In genomic region chr17:7929158-7930029, GRCh38 we compare ENCODE assay signal across 8 cellular contexts. TPM values are rescaled to one million over a fixed set of nuclear protein-coding genes. Genes with fewer than 3 reads are reported as not detected.
A peak's percentile ranks its signal among the peaks of the same experiment; 100 is the strongest.
DNase-seq lines count a peak whose midpoint lies in the region; ATAC-seq and TF ChIP-seq lines count a peak whose summit lies in the region.

Gene KCNAB3 (minus strand): TSS chr17:7929856. CDS start chr17:7929435, 421 bp downstream.

- DNase-seq in GM20000 (ENCODE audit: low spot score) (peak; percentile 89), T-cell (peak in 32 of 34 experiments; percentile 22 to 70 (median 48)), medulla oblongata (ENCODE audit: extremely low spot score) (peak; percentile 37), HT-29 (ENCODE audit: low spot score) (no peak), NCI-H1417 (lab: John Stamatoyannopoulos, UW) (no peak)
- peak in 1 of 2 donors; percentile 26 for DNase-seq in central memory CD8-positive, alpha-beta T cell (ENCODE audit: low spot score in 2 of 2)

- no peak for TF ChIP-seq CTCF in GM20000 (IDR thresholded peaks at IDR 0.05; ENCODE audit: extremely low read depth, missing control alignments)

- POLR2A ChIA-PET in T-cell (lab: Charles Lee): interaction anchor here in 1 of 2 donors (0.6 kb wide), 1 partner anchor 11 kb away, joined by 3 read pairs; no protein-coding TSS in a partner anchor

- H3K27ac Mint-ChIP-seq in T-cell: peak within 1 kb of the TSS; percentile 93 to 94
- no peak within 1 kb of the TSS for H3K27ac Mint-ChIP-seq in central memory CD8-positive, alpha-beta T cell (ENCODE audit: low read depth)
- H3K27ac Mint-ChIP-seq in stimulated activated naive CD8-positive, alpha-beta T cell treated with anti-CD3 and anti-CD28 coated beads, Interleukin-15, Interleukin-2, amounts not matched to agents 100 ng/mL and 50 ng/mL, for 24 hours: peak within 1 kb of the TSS; percentile 96

- H3K9me3 Mint-ChIP-seq in T-cell: no peaks in the 10 kb centered on the region
- no peaks in the 10 kb centered on the region for H3K9me3 Mint-ChIP-seq in central memory CD8-positive, alpha-beta T cell
- no peaks in the 10 kb centered on the region for H3K9me3 Mint-ChIP-seq in stimulated activated naive CD8-positive, alpha-beta T cell treated with anti-CD3 and anti-CD28 coated beads, Interleukin-15, Interleukin-2, amounts not matched to agents 100 ng/mL and 50 ng/mL, for 24 hours

- peaks cover 4% of the 10 kb centered on the region for H3K36me3 Mint-ChIP-seq in T-cell
- peaks cover 16% of the 10 kb centered on the region for H3K36me3 Mint-ChIP-seq in central memory CD8-positive, alpha-beta T cell (ENCODE audit: insufficient read depth)
- H3K36me3 Mint-ChIP-seq in stimulated activated naive CD8-positive, alpha-beta T cell treated with anti-CD3 and anti-CD28 coated beads, Interleukin-15, Interleukin-2, amounts not matched to agents 100 ng/mL and 50 ng/mL, for 24 hours (ENCODE audit: low read depth): peaks cover 15% of the 10 kb centered on the region

- CTCF ChIA-PET in T-cell (lab: Charles Lee): no interaction called here

- peaks cover 44 to 49% (median 48%) of the 10 kb centered on the region in 3 donors for H3K4me1 Mint-ChIP-seq in T-cell
- peaks cover 36% of the 10 kb centered on the region for H3K4me1 Mint-ChIP-seq in central memory CD8-positive, alpha-beta T cell
- H3K4me1 Mint-ChIP-seq in stimulated activated naive CD8-positive, alpha-beta T cell treated with anti-CD3 and anti-CD28 coated beads, Interleukin-15, Interleukin-2, amounts not matched to agents 100 ng/mL and 50 ng/mL, for 24 hours (ENCODE audit: low read depth): peaks cover 33% of the 10 kb centered on the region

- ATAC-seq in T-cell (replicated peaks in 1 of 4) (peak in 1 of 4 experiments; percentile 47), HG02884 (IDR thresholded peaks at IDR 0.05; ENCODE audit: unreplicated experiment) (no peak)
- ATAC-seq in central memory CD8-positive, alpha-beta T cell (replicated peaks; ENCODE audit: extremely low read depth, poor library complexity, severe bottlenecking): no peak

- H3K4me3 Mint-ChIP-seq in T-cell: peak within 1 kb of the TSS; percentile 93 to 98 (median 94)
- H3K4me3 Mint-ChIP-seq in central memory CD8-positive, alpha-beta T cell: peak within 1 kb of the TSS; percentile 85
- H3K4me3 Mint-ChIP-seq in stimulated activated naive CD8-positive, alpha-beta T cell treated with anti-CD3 and anti-CD28 coated beads, Interleukin-15, Interleukin-2, amounts not matched to agents 100 ng/mL and 50 ng/mL, for 24 hours: peak within 1 kb of the TSS; percentile 96

- no peaks in the 10 kb centered on the region for H3K27me3 Mint-ChIP-seq in T-cell
- no peaks in the 10 kb centered on the region for H3K27me3 Mint-ChIP-seq in central memory CD8-positive, alpha-beta T cell
- H3K27me3 Mint-ChIP-seq in stimulated activated naive CD8-positive, alpha-beta T cell treated with anti-CD3 and anti-CD28 coated beads, Interleukin-15, Interleukin-2, amounts not matched to agents 100 ng/mL and 50 ng/mL, for 24 hours: no peaks in the 10 kb centered on the region

RNA-seq across cellular contexts. Expression of gene KCNAB3, which starts in this region (rescaled TPM):
- total RNA-seq in T-cell: 10 to 100 TPM; 10.0 to 18.1 (median 14.5) TPM
- 0.74 and 1.4 TPM in 2 replicates for total RNA-seq in HT-29 (2014; rRNA removed; shearing (Covaris generic))

Comparison
In these comparisons a context has a peak if more than half of its experiments do, and no peak if none do; other contexts are left out.
1. DNase-seq: peak in GM20000 (single experiment), T-cell (32 of 34) and medulla oblongata (single experiment); none in HT-29 (single experiment) and NCI-H1417 (0 of 3).
2. Peak in every context shown above with its lines, with median percentiles within 50 percentile points of each other: H3K4me3 Mint-ChIP-seq.